12 cellular contexts compared by ENCODE assay signal in the genomic region with DNA sequence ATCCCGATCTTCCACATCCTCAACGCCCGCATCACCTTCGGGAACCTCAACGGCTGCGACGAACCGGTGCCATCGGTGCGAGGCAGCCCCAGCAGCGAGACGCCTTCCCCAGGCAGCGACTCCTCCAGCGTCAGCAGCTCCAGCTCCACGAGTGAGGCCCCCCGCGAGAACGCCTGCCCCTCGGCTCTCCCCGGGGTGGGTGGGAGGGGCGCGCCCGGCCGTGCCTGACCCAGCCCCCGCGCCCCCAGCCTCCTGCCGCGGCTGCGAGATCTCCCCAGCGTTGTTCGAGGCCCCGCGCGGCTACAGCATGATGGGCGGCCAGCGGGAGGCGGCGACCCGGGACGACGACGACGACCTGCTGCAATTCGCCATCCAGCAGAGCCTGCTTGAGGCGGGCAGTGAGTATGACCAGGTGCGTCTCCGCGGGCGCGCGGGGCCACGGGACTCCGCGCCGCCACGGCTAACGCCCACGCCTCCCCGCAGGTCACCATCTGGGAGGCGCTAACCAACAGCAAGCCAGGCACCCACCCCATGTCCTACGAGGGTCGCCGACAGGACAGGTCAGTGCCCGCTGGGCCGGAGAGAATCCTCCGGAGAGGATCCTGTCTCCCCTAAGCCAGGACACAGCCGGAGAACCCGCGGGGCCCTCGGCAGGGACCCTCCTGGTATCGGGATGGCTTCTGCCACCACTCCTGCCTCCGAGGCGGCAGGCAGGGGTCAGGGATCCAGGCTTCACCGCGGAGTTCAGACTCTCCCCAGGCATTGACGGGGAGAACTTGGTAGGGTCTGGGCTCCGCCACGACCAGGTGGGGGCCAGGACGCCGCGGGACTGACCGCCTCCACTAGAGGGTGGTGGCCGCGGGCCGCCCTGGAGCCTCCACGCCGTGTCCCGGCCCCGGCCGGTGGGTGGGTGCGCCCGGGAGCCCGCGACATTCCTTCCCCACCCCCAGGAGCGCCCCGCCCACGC. TPM values are rescaled to one million over a fixed set of nuclear protein-coding genes. Genes with fewer than 3 reads are reported as not detected.
A peak's percentile ranks its signal among the peaks of the same experiment; 100 is the strongest.
DNase-seq lines count a peak whose midpoint lies in the region; ATAC-seq, FAIRE-seq and TF ChIP-seq lines count a peak whose summit lies in the region.
"Had no signal": no experiment of that assay in that cellular context is flagged by ENCODE, and none has a peak within 500 bp of the region (broad histone marks: within the 10 kb centered on the region; RNA-seq: fewer than 3 reads in every experiment).

No MANE protein-coding gene starts in this region.

- no peak overlapping the region for H3T11ph ChIP-seq in H9 (ENCODE audit: low read length)

- no peaks in the 10 kb centered on the region for H3K9me3 Mint-ChIP-seq in H9

- no peaks in the 10 kb centered on the region for H4K20me1 ChIP-seq in H9 (ENCODE audit: control insufficient read depth, insufficient read depth, insufficient read length)

- H2AK5ac ChIP-seq in H9 (ENCODE audit: insufficient read length, low read length) = no peak overlapping the region

- WGBS in H9 (ENCODE audit: extremely low coverage, insufficient read length, low lambda C conversion rate) = no CpG with 5 or more reads among the region's 97 CpGs
- WGBS in pancreas, 2 donors = 30 to 32% methylated on average over 77 to 97 of the region's 97 CpGs

- H2AFZ ChIP-seq in H9 (ENCODE audit: low read length) = no peak overlapping the region

- H3K9me3 ChIP-seq in H9 (ENCODE audit: control insufficient read depth, low read depth, low read length) = no peaks in the 10 kb centered on the region
- H3K9me3 ChIP-seq in pancreas = no peaks in the 10 kb centered on the region
- H3K9me3 ChIP-seq: Caco-2 had no signal

- peaks cover 9% of the 10 kb centered on the region for H3K23me2 ChIP-seq in H9 (ENCODE audit: insufficient read length, low read depth, low read length, poor library complexity, severe bottlenecking)

- H2BK20ac ChIP-seq in H9 (ENCODE audit: low read depth, low read length, poor library complexity, severe bottlenecking) = no peak overlapping the region

- no peak overlapping the region for H3K9ac ChIP-seq in H9 (ENCODE audit: extremely low read depth, insufficient read length, low read length)

- no peak overlapping the region for H3K27ac Mint-ChIP-seq in H9

- no peaks in the 10 kb centered on the region for H3K36me3 ChIP-seq in pancreas

- no peak overlapping the region for H3K56ac ChIP-seq in H9 (ENCODE audit: insufficient read length, low read depth, low read length)

- no peak overlapping the region for H4K8ac ChIP-seq in H9 (replicated peaks; ENCODE audit: insufficient read length, low read depth, low read length)

- DNase-seq in Ammon's horn (ENCODE audit: low spot score) = peak; percentile 3
- peak; percentile 55 for DNase-seq in H9
- DNase-seq in dorsolateral prefrontal cortex = no peak
- peak in 3 of 6 donors; percentile 25 to 78 (median 32) for DNase-seq in pancreas
- no peak for DNase-seq in iPS-NIHi11 (ENCODE audit: low spot score)
- no peak for DNase-seq in anterior cingulate cortex (lab: John Stamatoyannopoulos, UW)
- DNase-seq in ureter (ENCODE audit: low spot score) = no peak
- DNase-seq: Caco-2, GOT3, NCI-H1092 had no signal

- H2BK12ac ChIP-seq in H9 (ENCODE audit: insufficient read length, low read depth, low read length) = no peak overlapping the region

- H3K14ac ChIP-seq in H9 (ENCODE audit: insufficient read depth, low read length) = no peak overlapping the region

- no peaks in the 10 kb centered on the region for H3K79me1 ChIP-seq in H9 (ENCODE audit: insufficient read depth, low read depth, low read length, poor library complexity, severe bottlenecking)

- no peak overlapping the region for H3K23ac ChIP-seq in H9 (ENCODE audit: insufficient read length, low read depth, low read length)

- FAIRE-seq in pancreas (lab: Jason Lieb, UNC) = no peak

- no peak overlapping the region for H2BK5ac ChIP-seq in H9 (ENCODE audit: insufficient read length, low read length)

- H3K4me3 ChIP-seq in dorsolateral prefrontal cortex = peak overlapping the region in 54 of 59 donors; percentile 1 to 73 (median 36)
- H3K4me3 ChIP-seq in pancreas = peak overlapping the region in 3 of 4 donors; percentile 23 to 45 (median 28)

- H4K5ac ChIP-seq in H9 (ENCODE audit: insufficient read length, low read depth, low read length) = no peak overlapping the region

- no peaks in the 10 kb centered on the region; the same call in 1 of the 2 replicates for H3K4me1 ChIP-seq in H9 (ENCODE audit: insufficient read depth, low read length)
- peaks cover 15 to 25% (median 20%) of the 10 kb centered on the region in 3 donors for H3K4me1 ChIP-seq in pancreas

- no peak overlapping the region for H2BK15ac ChIP-seq in H9 (ENCODE audit: low read depth, low read length)

- no peak for TF ChIP-seq CTCF in H9 (conservative IDR thresholded peaks at IDR 0.05)
- TF ChIP-seq CTCF in dorsolateral prefrontal cortex (IDR thresholded peaks at IDR 0.05 in 54 of 56, conservative IDR thresholded peaks at IDR 0.05 in 2 of 56; ENCODE audit: low read depth in 1 of 56, partially characterized antibody in 56 of 56) = no peak
- no peak for TF ChIP-seq CTCF in pancreas (IDR thresholded peaks at IDR 0.05)

- H3K27me3 Mint-ChIP-seq in H9 (ENCODE audit: low read depth) = peaks cover 52% of the 10 kb centered on the region

- H3K4me3 Mint-ChIP-seq in H9 = no peak overlapping the region

- peaks cover 11% of the 10 kb centered on the region for H3K27me3 ChIP-seq in H9 (ENCODE audit: insufficient read depth, low read length)
- H3K27me3 ChIP-seq in dorsolateral prefrontal cortex = no peaks in the 10 kb centered on the region
- no peaks in the 10 kb centered on the region for H3K27me3 ChIP-seq in pancreas

- intact Hi-C loops in dorsolateral prefrontal cortex (cut with DNase I) = loop anchor here (2.0 to 10.0 kb wide), 3 partner anchors 32 to 482 kb away; no protein-coding TSS in a partner anchor
- intact Hi-C loops in pancreas (cut with DNase I) = no loop called here

- no peak overlapping the region for H3K27ac ChIP-seq in H9 (ENCODE audit: insufficient read length, low read depth, low read length)
- H3K27ac ChIP-seq in dorsolateral prefrontal cortex = peak overlapping the region in 58 of 59 donors; percentile 42 to 96 (median 91)
- H3K27ac ChIP-seq in pancreas = no peak overlapping the region
- H3K27ac ChIP-seq: VCaP had no signal

- no peak overlapping the region for H2BK120ac ChIP-seq in H9 (ENCODE audit: low read depth, low read length, poor library complexity, severe bottlenecking)

- no peak overlapping the region for H3K4me2 ChIP-seq in H9 (ENCODE audit: insufficient read depth, insufficient read length, low read length)

- peaks cover 2 to 10% (median 8%) of the 10 kb centered on the region in 3 experiments; a peak in 4 of 7 replicates for H3K36me3 Mint-ChIP-seq in H9 (ENCODE audit: insufficient read depth in 1 of 3, low read depth in 3 of 3)

- H3K4ac ChIP-seq in H9 (ENCODE audit: low read depth, low read length) = no peak overlapping the region

- H4K91ac ChIP-seq in H9 (ENCODE audit: insufficient read length, low read depth, low read length) = no peak overlapping the region

- H3K18ac ChIP-seq in H9 (ENCODE audit: insufficient read length, low read depth, low read length) = no peak overlapping the region

- peaks cover 18 to 38% of the 10 kb centered on the region in 2 experiments for H3K4me1 Mint-ChIP-seq in H9

- ATAC-seq in pancreas (no peak), HG03196 (IDR thresholded peaks at IDR 0.05; ENCODE audit: unreplicated experiment) (no peak)

- no peaks in the 10 kb centered on the region for H3K79me2 ChIP-seq in H9 (ENCODE audit: insufficient read depth, low read length)

RNA-seq across cellular contexts. Expression of gene CORO6, which starts 10.0 kb away (rescaled TPM):
- total RNA-seq in H9 (2021) (2.3 and 2.6 TPM in 2 replicates), dorsolateral prefrontal cortex (100 to 1,000 TPM in 23 of 120 experiments, 10 to 100 TPM in 97; 31.5 to 153 (median 80.8) TPM), pancreas (1 to 10 TPM in 1 of 6 donors, under 1 TPM in 5; 0.20 to 1.9 (median 0.53) TPM), ureter (23.3 TPM)
- 1 to 10 TPM; 3.7 to 4.4 TPM for polyA plus RNA-seq in pancreas

RNA-seq across cellular contexts. Expression of gene ANKRD13B, which starts 19.8 kb away (rescaled TPM):
- total RNA-seq in H9 (2021) (21.6 and 24.2 TPM in 2 replicates), dorsolateral prefrontal cortex (10 to 100 TPM; 34.3 to 82.0 (median 53.1) TPM), pancreas (1 to 10 TPM; 1.0 to 5.8 (median 2.8) TPM), ureter (7.7 TPM)
- 1 to 10 TPM; 5.0 to 5.8 TPM for polyA plus RNA-seq in pancreas

RNA-seq across cellular contexts. Expression of gene GIT1, which starts 23.2 kb away (rescaled TPM):
- total RNA-seq in H9 (2021) = 47.0 and 47.4 TPM in 2 replicates
- total RNA-seq in dorsolateral prefrontal cortex = 100 to 1,000 TPM; 110 to 287 (median 170) TPM
- 10 to 100 TPM; 15.1 to 24.1 (median 18.0) TPM for total RNA-seq in pancreas
- 10 to 100 TPM; 26.4 to 27.6 TPM for polyA plus RNA-seq in pancreas
- 37.1 TPM for total RNA-seq in ureter

RNA-seq across cellular contexts. Expression of gene TP53I13, which starts 44.2 kb away (rescaled TPM):
- total RNA-seq in H9 (2021) (27.1 and 28.1 TPM in 2 replicates), dorsolateral prefrontal cortex (10 to 100 TPM; 10.1 to 40.2 (median 20.1) TPM), pancreas (10 to 100 TPM; 16.5 to 45.4 (median 21.5) TPM), ureter (44.6 TPM)
- polyA plus RNA-seq in pancreas = 100 to 1,000 TPM; 120 to 176 TPM

RNA-seq across cellular contexts. Expression of gene ABHD15, which starts 45.9 kb away (rescaled TPM):
- total RNA-seq in H9 (2021) (1.7 and 2.5 TPM in 2 replicates), dorsolateral prefrontal cortex (1 to 10 TPM; 1.9 to 8.0 (median 4.2) TPM), pancreas (1 to 10 TPM; 4.6 to 9.6 (median 6.5) TPM), ureter (7.8 TPM)
- 10 to 100 TPM in 1 of 2 donors, 1 to 10 TPM in 1; 3.9 to 10.6 TPM for polyA plus RNA-seq in pancreas

Comparison
In these comparisons a context has a peak if more than half of its experiments do, and no peak if none do; other contexts are left out.
1. DNase-seq: peak in Ammon's horn (single experiment) and H9 (single experiment); none in dorsolateral prefrontal cortex (0 of 10), iPS-NIHi11 (single experiment), anterior cingulate cortex (0 of 58) and ureter (single experiment).
2. H3K27ac ChIP-seq: peak in dorsolateral prefrontal cortex (58 of 59); none in H9 (single experiment) and pancreas (0 of 4).
3. intact Hi-C loops: an anchor here in dorsolateral prefrontal cortex (2.0 to 10.0 kb wide); none called in pancreas.